Comparison of ENCODE assay signal across 12 cellular contexts in the genomic region with DNA sequence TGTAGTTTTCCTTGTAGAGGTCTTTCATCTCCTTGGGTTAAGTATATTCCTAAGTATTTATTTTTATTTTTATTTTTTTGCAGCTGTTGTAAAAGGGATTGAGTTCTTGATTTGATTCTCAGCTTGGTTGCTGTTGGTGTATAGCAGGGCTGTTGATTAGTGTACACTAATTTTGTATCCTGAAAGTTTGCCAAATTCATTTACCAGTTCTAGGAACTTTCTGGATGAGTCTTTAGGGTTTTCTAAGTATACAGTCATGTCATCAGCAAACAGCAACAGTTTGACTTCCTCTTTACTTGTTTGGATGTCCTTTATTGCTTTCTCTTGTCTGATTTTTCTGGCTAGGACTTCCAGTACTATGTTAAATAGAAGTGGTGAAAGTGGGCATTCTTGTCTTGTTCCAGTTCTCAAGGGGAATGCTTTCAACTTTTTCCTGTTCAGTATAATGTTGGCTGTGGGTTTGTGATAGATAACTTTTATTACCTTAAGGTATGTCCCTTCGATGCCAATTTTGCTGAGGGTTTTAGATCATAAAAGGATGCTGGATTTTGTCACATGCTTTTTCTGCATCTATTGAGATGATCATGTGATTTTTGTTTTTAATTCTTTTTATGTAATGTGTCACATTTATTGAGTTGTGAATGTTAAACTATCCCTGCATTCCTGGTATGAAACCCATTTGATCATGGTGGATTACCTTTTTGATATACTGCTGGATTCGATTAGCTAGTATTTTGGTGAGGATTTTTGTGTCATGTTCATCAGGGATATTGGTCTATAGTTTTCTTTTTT. TPM values are rescaled to one million over a fixed set of nuclear protein-coding genes. Genes with fewer than 3 reads are reported as not detected.
"Had no signal": no experiment of that assay in that cellular context is flagged by ENCODE, and none has a peak within 500 bp of the region (broad histone marks: within the 10 kb centered on the region; RNA-seq: fewer than 3 reads in every experiment).

No MANE protein-coding gene starts in this region.

RNA-seq across cellular contexts. Expression of gene IL1F10, which starts 29.3 kb away (rescaled TPM):
- total RNA-seq: activated CD8-positive, alpha-beta T cell treated with anti-CD3 and anti-CD28 coated beads, Interleukin-2, amount 10 ng/mL, durations not matched to agents 7 days and 5 days; activated naive CD8-positive, alpha-beta T cell treated with anti-CD3 and anti-CD28 coated beads for 36 hours; activated T-cell treated with anti-CD3 and anti-CD28 coated beads, Interleukin-2, amount 50 U/mL, for 4 hours; aorta; breast epithelium; cerebellum; colonic mucosa; MCF 10A; PC-9; SK-MEL-5; T-helper 17 cell had no signal
- polyA plus RNA-seq: aorta, IgD-negative memory B cell had no signal

RNA-seq across cellular contexts. Expression of gene IL1RN, which starts 30.4 kb away (rescaled TPM):
- total RNA-seq: cerebellum, MCF 10A, SK-MEL-5 had no signal
- polyA plus RNA-seq: IgD-negative memory B cell had no signal

RNA-seq across cellular contexts. Expression of gene IL36RN, which starts 38.0 kb away (rescaled TPM):
- total RNA-seq: activated CD8-positive, alpha-beta T cell treated with anti-CD3 and anti-CD28 coated beads, Interleukin-2, amount 10 ng/mL, durations not matched to agents 7 days and 5 days; activated naive CD8-positive, alpha-beta T cell treated with anti-CD3 and anti-CD28 coated beads for 36 hours; aorta; breast epithelium; cerebellum; colonic mucosa; MCF 10A; SK-MEL-5; T-helper 17 cell had no signal
- polyA plus RNA-seq: aorta, IgD-negative memory B cell had no signal

RNA-seq across cellular contexts. Expression of gene IL36B, which starts 44.4 kb away (rescaled TPM):
- total RNA-seq: activated CD8-positive, alpha-beta T cell treated with anti-CD3 and anti-CD28 coated beads, Interleukin-2, amount 10 ng/mL, durations not matched to agents 7 days and 5 days; activated naive CD8-positive, alpha-beta T cell treated with anti-CD3 and anti-CD28 coated beads for 36 hours; activated T-cell treated with anti-CD3 and anti-CD28 coated beads, Interleukin-2, amount 50 U/mL, for 4 hours; aorta; breast epithelium; cerebellum; colonic mucosa; MCF 10A; PC-9; SK-MEL-5; T-helper 17 cell had no signal
- polyA plus RNA-seq: aorta, IgD-negative memory B cell had no signal
